In the genomic region with DNA sequence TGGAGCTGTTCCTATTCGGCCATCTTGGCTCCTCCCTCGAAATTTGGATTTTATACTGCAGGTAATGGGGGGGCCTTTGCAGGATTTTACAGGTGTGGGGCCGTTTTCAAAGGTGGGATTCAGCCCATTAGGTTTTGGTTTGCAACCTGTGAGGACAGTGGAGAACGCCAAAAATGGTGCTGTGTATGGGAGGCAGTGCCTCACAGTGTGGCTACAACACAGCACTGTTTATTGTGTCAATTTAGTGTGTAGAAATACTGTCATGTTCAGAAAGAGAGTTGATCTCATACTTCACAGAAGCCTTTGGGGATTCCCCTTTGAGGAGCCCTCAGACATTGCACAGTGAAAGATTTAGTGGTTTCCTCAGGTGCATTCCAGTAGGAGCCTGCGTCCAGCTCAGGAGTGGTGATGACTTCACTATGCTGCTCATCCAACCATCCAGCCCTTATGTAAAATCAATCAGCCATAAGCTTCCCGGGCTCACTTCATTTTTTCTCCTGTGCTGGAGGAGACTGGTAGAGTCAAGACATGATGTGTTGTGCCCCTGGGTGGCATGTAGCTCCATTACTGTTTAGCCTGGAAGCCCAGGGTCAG, we compare ENCODE assay signal across 18 cellular contexts.
A peak's percentile ranks its signal among the peaks of the same experiment; 100 is the strongest.
DNase-seq lines count a peak whose midpoint lies in the region; ATAC-seq and TF ChIP-seq lines count a peak whose summit lies in the region.
"Had no signal": no experiment of that assay in that cellular context is flagged by ENCODE, and none has a peak within 500 bp of the region (broad histone marks: within the 10 kb centered on the region; RNA-seq: fewer than 3 reads in every experiment).

No MANE protein-coding gene starts in this region.

- no peak overlapping the region for H2AFZ ChIP-seq in PC-9

- intact Hi-C loops in activated naive CD4-positive, alpha-beta T cell treated with anti-CD3 and anti-CD28 coated beads for 36 hours (cut with micrococcal nuclease) = no loop called here
- intact Hi-C loops in PC-9 (cut with micrococcal nuclease; ENCODE audit: unreplicated experiment) = no loop called here

- no peaks in the 10 kb centered on the region for H3K9me3 Mint-ChIP-seq in endothelial cell (ENCODE audit: unreplicated experiment)
- peaks cover 5% of the 10 kb centered on the region for H3K9me3 Mint-ChIP-seq in activated naive CD4-positive, alpha-beta T cell treated with anti-CD3 and anti-CD28 coated beads for 36 hours

- H3K27ac ChIP-seq in mesendoderm (ENCODE audit: low read depth, low read length) (no peak overlapping the region), PC-9 (no peak overlapping the region), WERI-Rb-1 (no peak overlapping the region)
- H3K27ac ChIP-seq: SJCRH30 had no signal

- H3K4ac ChIP-seq in mesendoderm (ENCODE audit: low read depth, low read length) = no peak overlapping the region

- no peak for TF ChIP-seq CTCF in endothelial cell (IDR thresholded peaks at IDR 0.05; ENCODE audit: unreplicated experiment)
- TF ChIP-seq CTCF in PC-9 (conservative IDR thresholded peaks at IDR 0.05) = no peak
- no peak for TF ChIP-seq CTCF in WERI-Rb-1 (IDR thresholded peaks at IDR 0.05; ENCODE audit: low read depth, low read length)

- H3K79me2 ChIP-seq in mesendoderm (ENCODE audit: control insufficient read depth, insufficient read depth, low read length) = no peaks in the 10 kb centered on the region
- H3K79me2 ChIP-seq in PC-9 (ENCODE audit: low read depth) = no peaks in the 10 kb centered on the region

- peak overlapping the region; percentile 79 for H3K4me3 Mint-ChIP-seq in endothelial cell (ENCODE audit: unreplicated experiment)
- H3K4me3 Mint-ChIP-seq in activated naive CD4-positive, alpha-beta T cell treated with anti-CD3 and anti-CD28 coated beads for 36 hours = no peak overlapping the region
- H3K4me3 Mint-ChIP-seq: activated CD8-positive, alpha-beta memory T cell treated with anti-CD3 and anti-CD28 coated beads, Interleukin-2, amount 10 ng/mL, durations not matched to agents 7 days and 5 days had no signal

- H3K9me2 ChIP-seq in PC-9 (ENCODE audit: insufficient read depth) = no peaks in the 10 kb centered on the region

- H3K4me1 ChIP-seq in mesendoderm (ENCODE audit: control insufficient read depth, low read depth, low read length) = no peaks in the 10 kb centered on the region
- H3K4me1 ChIP-seq in PC-9 (replicated peaks; ENCODE audit: insufficient read depth) = no peaks in the 10 kb centered on the region
- H3K4me1 ChIP-seq: SJCRH30 had no signal

- H4K5ac ChIP-seq in mesendoderm (ENCODE audit: low read length) = no peak overlapping the region

- H3K27ac Mint-ChIP-seq in endothelial cell (ENCODE audit: unreplicated experiment) = no peak overlapping the region
- H3K27ac Mint-ChIP-seq in activated naive CD4-positive, alpha-beta T cell treated with anti-CD3 and anti-CD28 coated beads for 36 hours = no peak overlapping the region
- H3K27ac Mint-ChIP-seq: activated CD8-positive, alpha-beta memory T cell treated with anti-CD3 and anti-CD28 coated beads, Interleukin-2, amount 10 ng/mL, durations not matched to agents 7 days and 5 days had no signal

- H3K36me3 ChIP-seq in mesendoderm (ENCODE audit: control insufficient read depth, insufficient read depth, low read length) = no peaks in the 10 kb centered on the region
- H3K36me3 ChIP-seq in PC-9 (ENCODE audit: low read depth) = no peaks in the 10 kb centered on the region
- no peaks in the 10 kb centered on the region for H3K36me3 ChIP-seq in WERI-Rb-1
- H3K36me3 ChIP-seq: SJCRH30 had no signal

- no peak for ATAC-seq in GM18868 (IDR thresholded peaks at IDR 0.05; ENCODE audit: unreplicated experiment)
- ATAC-seq: activated CD8-positive, alpha-beta memory T cell treated with anti-CD3 and anti-CD28 coated beads, Interleukin-2, amount 10 ng/mL, durations not matched to agents 7 days and 5 days; mucosa of descending colon had no signal

- no peak overlapping the region for H4K8ac ChIP-seq in mesendoderm (ENCODE audit: low read depth, low read length)

- H3K9ac ChIP-seq in mesendoderm (ENCODE audit: low read length) = no peak overlapping the region

- no peaks in the 10 kb centered on the region for H3F3A ChIP-seq in PC-9 (ENCODE audit: insufficient read depth, low read depth)

- no TSS peak for BruUV-seq in PC-9 (replicated peaks; lab: Mats Ljungman, UMichigan)

- H3K9me3 ChIP-seq in PC-9 (ENCODE audit: insufficient read depth, low read depth) (no peaks in the 10 kb centered on the region), WERI-Rb-1 (ENCODE audit: severe bottlenecking) (no peaks in the 10 kb centered on the region)
- H3K9me3 ChIP-seq: mucosa of descending colon, SJCRH30 had no signal

- no CpG with 5 or more reads among the region's 6 CpGs for WGBS in mesendoderm (ENCODE audit: extremely low coverage, insufficient coverage, low lambda C conversion rate)

- peaks cover 3% of the 10 kb centered on the region for H3K27me3 Mint-ChIP-seq in endothelial cell (ENCODE audit: unreplicated experiment)
- H3K27me3 Mint-ChIP-seq in activated naive CD4-positive, alpha-beta T cell treated with anti-CD3 and anti-CD28 coated beads for 36 hours (ENCODE audit: low read depth) = peaks cover 27% of the 10 kb centered on the region

- H3K18ac ChIP-seq in mesendoderm (ENCODE audit: low read length) = no peak overlapping the region

- no peak overlapping the region for H3K23ac ChIP-seq in mesendoderm (ENCODE audit: low read length)

- no peaks in the 10 kb centered on the region for H3K27me3 ChIP-seq in mesendoderm (ENCODE audit: insufficient read depth, low read length, poor library complexity)
- peaks cover 32% of the 10 kb centered on the region for H3K27me3 ChIP-seq in PC-9 (ENCODE audit: insufficient read depth, low read depth)
- no peaks in the 10 kb centered on the region for H3K27me3 ChIP-seq in WERI-Rb-1 (ENCODE audit: insufficient read depth, low read depth, severe bottlenecking)
- H3K27me3 ChIP-seq: SJCRH30 had no signal

- DNase-seq in DMS53 (lab: John Stamatoyannopoulos, UW) (peak; percentile 98), HK-2 (ENCODE audit: unreplicated experiment) (peak; percentile 69), endothelial cell (ENCODE audit: low spot score) (no peak), mesendoderm (no peak), PC-9 (no peak), WERI-Rb-1 (no peak)
- no peak for DNase-seq in activated naive CD4-positive, alpha-beta T cell treated with anti-CD3 and anti-CD28 coated beads for 36 hours
- DNase-seq: activated CD4-positive, alpha-beta T cell treated with anti-CD3 and anti-CD28 coated beads for 1 hour; activated CD8-positive, alpha-beta memory T cell treated with anti-CD3 and anti-CD28 coated beads, Interleukin-2, amount 10 ng/mL, durations not matched to agents 7 days and 5 days; anterior cingulate cortex; islet precursor cell; KG1; mucosa of descending colon; NCI-H2081 treated with DMSO at 0.1 percent for 48 hours; NCI-H526; SJCRH30; substantia nigra had no signal

- no peak overlapping the region for H2BK120ac ChIP-seq in mesendoderm (ENCODE audit: low read depth, low read length)

- CTCF ChIA-PET in activated naive CD4-positive, alpha-beta T cell treated with anti-CD3 and anti-CD28 coated beads for 36 hours (lab: Charles Lee) = interaction anchor here (0.8 kb wide), 1 partner anchor 852 kb away, joined by 3 read pairs; no protein-coding TSS in a partner anchor
- CTCF ChIA-PET in PC-9 (lab: Charles Lee) = interaction anchor here (0.5 kb wide), 1 partner anchor 1686 kb away, joined by 4 read pairs; no protein-coding TSS in a partner anchor

- H3K36me3 Mint-ChIP-seq in endothelial cell (ENCODE audit: low read depth, unreplicated experiment) = no peaks in the 10 kb centered on the region
- no peaks in the 10 kb centered on the region for H3K36me3 Mint-ChIP-seq in activated naive CD4-positive, alpha-beta T cell treated with anti-CD3 and anti-CD28 coated beads for 36 hours (ENCODE audit: low read depth)
- H3K36me3 Mint-ChIP-seq: activated CD8-positive, alpha-beta memory T cell treated with anti-CD3 and anti-CD28 coated beads, Interleukin-2, amount 10 ng/mL, durations not matched to agents 7 days and 5 days had no signal

- no peak overlapping the region for H2BK15ac ChIP-seq in mesendoderm (replicated peaks; ENCODE audit: low read depth)

- no peak overlapping the region for H2AK5ac ChIP-seq in mesendoderm (ENCODE audit: low read length)

- H3K4me3 ChIP-seq in mesendoderm (ENCODE audit: low read length) = peak overlapping the region; percentile 8
- H3K4me3 ChIP-seq in PC-9 = no peak overlapping the region
- H3K4me3 ChIP-seq in WERI-Rb-1 (ENCODE audit: low read depth, low read length) = no peak overlapping the region
- H3K4me3 ChIP-seq: mucosa of descending colon, SJCRH30 had no signal

- POLR2A ChIA-PET in PC-9 (lab: Charles Lee; ENCODE audit: unreplicated experiment) = no interaction called here

- no peak overlapping the region for H3K56ac ChIP-seq in mesendoderm (ENCODE audit: low read length)

- H3K4me1 Mint-ChIP-seq in endothelial cell (ENCODE audit: unreplicated experiment) = no peaks in the 10 kb centered on the region
- no peaks in the 10 kb centered on the region for H3K4me1 Mint-ChIP-seq in activated naive CD4-positive, alpha-beta T cell treated with anti-CD3 and anti-CD28 coated beads for 36 hours (ENCODE audit: low read depth)
- H3K4me1 Mint-ChIP-seq: activated CD8-positive, alpha-beta memory T cell treated with anti-CD3 and anti-CD28 coated beads, Interleukin-2, amount 10 ng/mL, durations not matched to agents 7 days and 5 days had no signal

- H3K4me2 ChIP-seq in mesendoderm (ENCODE audit: low read length) (no peak overlapping the region), PC-9 (no peak overlapping the region)

- no peak overlapping the region for H2BK5ac ChIP-seq in mesendoderm (ENCODE audit: low read length)

- no peaks in the 10 kb centered on the region for H3K79me1 ChIP-seq in mesendoderm (ENCODE audit: low read length)

- no peaks in the 10 kb centered on the region for H4K20me1 ChIP-seq in PC-9 (ENCODE audit: insufficient read depth)

Comparison
In these comparisons a context has a peak if more than half of its experiments do, and no peak if none do; other contexts are left out.
1. DNase-seq: peak in DMS53 (single experiment) and HK-2 (single experiment); none in endothelial cell (single experiment), mesendoderm (single experiment), activated naive CD4-positive, alpha-beta T cell treated with anti-CD3 and anti-CD28 coated beads for 36 hours (single experiment), PC-9 (0 of 2) and WERI-Rb-1 (single experiment).